Comparison of ENCODE assay signal across 8 cellular contexts in the genomic region with DNA sequence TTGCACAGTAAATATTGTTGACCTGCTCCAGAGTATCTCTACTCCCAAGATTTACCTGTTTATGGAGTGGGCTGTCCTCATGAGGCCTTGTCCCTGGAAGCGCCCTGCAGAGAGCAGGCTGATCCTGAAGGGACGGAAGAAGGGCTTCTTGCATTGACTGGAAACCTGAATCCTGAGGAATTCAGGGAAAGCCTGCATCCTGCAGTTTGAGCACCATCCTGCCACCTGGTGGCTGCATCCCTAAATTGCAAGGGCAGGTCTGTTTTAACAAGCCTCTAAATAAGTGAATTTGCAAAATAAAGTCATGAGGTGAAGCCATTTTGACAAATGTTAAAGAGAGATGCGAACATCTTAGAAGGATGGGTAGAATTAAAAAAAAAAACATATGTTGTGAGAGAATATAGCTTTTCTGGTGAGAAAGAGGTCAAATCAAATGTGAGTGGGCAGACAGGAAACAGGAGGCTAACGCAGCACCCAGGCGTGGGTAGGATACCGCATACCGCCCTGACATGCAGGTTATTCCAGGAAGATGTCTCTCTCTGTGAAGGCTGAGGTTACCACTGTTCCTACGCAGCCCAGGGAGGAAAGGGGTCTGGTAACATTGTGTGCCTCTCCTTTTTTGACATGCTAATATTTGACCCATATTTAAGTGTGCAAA.
DNase-seq lines count a peak whose midpoint lies in the region; ATAC-seq and TF ChIP-seq lines count a peak whose summit lies in the region.

No MANE protein-coding gene starts in this region.

- peaks cover 9% of the 10 kb centered on the region; the same call in 1 of the 2 replicates for H3K9me3 ChIP-seq in OCI-LY7 (ENCODE audit: low read length)
- H3K9me3 ChIP-seq in left ventricle myocardium inferior (replicated peaks) = peaks cover 9% of the 10 kb centered on the region

- H3K4me1 Mint-ChIP-seq in activated T-helper 2 cell treated with anti-CD3 and anti-CD28 coated beads, Interferon-gamma antibody, Interleukin-2, Interleukin-4, amounts not matched to agents 10 μg/mL and 5 μg/mL and 100 μg/mL, durations not matched to agents 14 hours and 24 hours and 36 hours (ENCODE audit: low read depth) = peaks cover 60% of the 10 kb centered on the region

- H3K4me1 ChIP-seq in OCI-LY7 (ENCODE audit: insufficient read depth, low read length, poor library complexity, severe bottlenecking) = peaks cover 4% of the 10 kb centered on the region
- peaks cover 6% of the 10 kb centered on the region for H3K4me1 ChIP-seq in left ventricle myocardium inferior

- no peaks in the 10 kb centered on the region for H3K36me3 ChIP-seq in OCI-LY7 (ENCODE audit: insufficient read depth, low read length)
- no peaks in the 10 kb centered on the region for H3K36me3 ChIP-seq in left ventricle myocardium inferior

- H3K4me2 ChIP-seq in OCI-LY7 (ENCODE audit: low read length) = no peak overlapping the region

- no peaks in the 10 kb centered on the region for H3K79me2 ChIP-seq in OCI-LY7 (ENCODE audit: insufficient read depth, low read depth, low read length)

- DNase-seq in NCI-H2081 (lab: John Stamatoyannopoulos, UW) = peak; percentile 16 to 70
- no peak for DNase-seq in NCI-H2081 treated with DMSO at 0.1 percent for 48 hours (lab: John Stamatoyannopoulos, UW)
- peak; percentile 52 for DNase-seq in OCI-LY7 (ENCODE audit: low spot score)
- DNase-seq in activated T-helper 2 cell treated with anti-CD3 and anti-CD28 coated beads, Interferon-gamma antibody, Interleukin-2, Interleukin-4, amounts not matched to agents 10 μg/mL and 5 μg/mL and 100 μg/mL, durations not matched to agents 14 hours and 24 hours and 36 hours (ENCODE audit: low spot score) = peak; percentile 51
- DNase-seq in left ventricle myocardium inferior = peak; percentile 27
- peak; percentile 56 to 75 for DNase-seq in stimulated activated CD4-positive, alpha-beta T cell treated with anti-CD3 and anti-CD28 coated beads, Interleukin-2, amount 100 ng/mL, for 24 hours

- POLR2A ChIA-PET in OCI-LY7 (lab: Charles Lee) = interaction anchor here (0.9 to 1.1 kb wide), 3 partner anchors 11 to 50 kb away, joined by 3 to 5 read pairs (median 3); no protein-coding TSS in a partner anchor

- H3K9me3 Mint-ChIP-seq in activated T-helper 2 cell treated with anti-CD3 and anti-CD28 coated beads, Interferon-gamma antibody, Interleukin-2, Interleukin-4, amounts not matched to agents 10 μg/mL and 5 μg/mL and 100 μg/mL, durations not matched to agents 14 hours and 24 hours and 36 hours = peaks cover 22% of the 10 kb centered on the region

- intact Hi-C loops in OCI-LY7 (cut with micrococcal nuclease; ENCODE audit: unreplicated experiment) = loop anchor here (1.0 to 2.0 kb wide), 2 partner anchors 105 to 245 kb away; no protein-coding TSS in a partner anchor
- intact Hi-C loops in activated T-helper 2 cell treated with anti-CD3 and anti-CD28 coated beads, Interferon-gamma antibody, Interleukin-2, Interleukin-4, amounts not matched to agents 10 μg/mL and 5 μg/mL and 100 μg/mL, durations not matched to agents 14 hours and 24 hours and 36 hours (cut with micrococcal nuclease) = loop anchor here (1.0 to 10.0 kb wide), 15 partner anchors 21 to 1013 kb away; no protein-coding TSS in a partner anchor
- intact Hi-C loops in left ventricle myocardium inferior (cut with micrococcal nuclease) = no loop called here

- peak overlapping the region; percentile 97 for H3K27ac Mint-ChIP-seq in activated T-helper 2 cell treated with anti-CD3 and anti-CD28 coated beads, Interferon-gamma antibody, Interleukin-2, Interleukin-4, amounts not matched to agents 10 μg/mL and 5 μg/mL and 100 μg/mL, durations not matched to agents 14 hours and 24 hours and 36 hours

- TF ChIP-seq CTCF in OCI-LY7 (conservative IDR thresholded peaks at IDR 0.05; ENCODE audit: low read length) = peak; percentile 96
- TF ChIP-seq CTCF in left ventricle myocardium inferior (IDR thresholded peaks at IDR 0.05; ENCODE audit: borderline replicate concordance) = peak; percentile 52

- no peaks in the 10 kb centered on the region for H3K9me2 ChIP-seq in OCI-LY7 (ENCODE audit: insufficient read depth, low read length)

- no TSS peak for BruUV-seq in OCI-LY7 (replicated peaks; lab: Mats Ljungman, UMichigan)

- CTCF ChIA-PET in OCI-LY7 (lab: Charles Lee; ENCODE audit: unreplicated experiment) = interaction anchor here (1.0 to 1.6 kb wide), 2 partner anchors 47 to 104 kb away, joined by 6 to 11 read pairs; no protein-coding TSS in a partner anchor

- peaks cover 60% of the 10 kb centered on the region for H3K36me3 Mint-ChIP-seq in activated T-helper 2 cell treated with anti-CD3 and anti-CD28 coated beads, Interferon-gamma antibody, Interleukin-2, Interleukin-4, amounts not matched to agents 10 μg/mL and 5 μg/mL and 100 μg/mL, durations not matched to agents 14 hours and 24 hours and 36 hours (ENCODE audit: low read depth)

- H3K4me3 Mint-ChIP-seq in activated T-helper 2 cell treated with anti-CD3 and anti-CD28 coated beads, Interferon-gamma antibody, Interleukin-2, Interleukin-4, amounts not matched to agents 10 μg/mL and 5 μg/mL and 100 μg/mL, durations not matched to agents 14 hours and 24 hours and 36 hours (ENCODE audit: low read depth) = peak overlapping the region; percentile 63

- ATAC-seq in GM21723 (IDR thresholded peaks at IDR 0.05; ENCODE audit: unreplicated experiment) = no peak
- no peak for ATAC-seq in GM18520 (IDR thresholded peaks at IDR 0.05; ENCODE audit: unreplicated experiment)

- no peaks in the 10 kb centered on the region for H4K20me1 ChIP-seq in OCI-LY7 (ENCODE audit: insufficient read depth, low read length)

- no peak overlapping the region for H2AFZ ChIP-seq in OCI-LY7 (ENCODE audit: low read length)

- no peaks in the 10 kb centered on the region for H3K27me3 Mint-ChIP-seq in activated T-helper 2 cell treated with anti-CD3 and anti-CD28 coated beads, Interferon-gamma antibody, Interleukin-2, Interleukin-4, amounts not matched to agents 10 μg/mL and 5 μg/mL and 100 μg/mL, durations not matched to agents 14 hours and 24 hours and 36 hours (ENCODE audit: low read depth)

- peaks cover 10% of the 10 kb centered on the region for H3K27me3 ChIP-seq in left ventricle myocardium inferior (ENCODE audit: low read depth)

- no peak overlapping the region for H3K27ac ChIP-seq in OCI-LY7 (ENCODE audit: low read depth, low read length, poor library complexity, severe bottlenecking)
- H3K27ac ChIP-seq in left ventricle myocardium inferior (replicated peaks) = no peak overlapping the region

- H3K4me3 ChIP-seq in OCI-LY7 (ENCODE audit: low read depth, low read length, poor library complexity, severe bottlenecking) (no peak overlapping the region), left ventricle myocardium inferior (no peak overlapping the region)
